8 cellular contexts compared by ENCODE assay signal in the genomic region with DNA sequence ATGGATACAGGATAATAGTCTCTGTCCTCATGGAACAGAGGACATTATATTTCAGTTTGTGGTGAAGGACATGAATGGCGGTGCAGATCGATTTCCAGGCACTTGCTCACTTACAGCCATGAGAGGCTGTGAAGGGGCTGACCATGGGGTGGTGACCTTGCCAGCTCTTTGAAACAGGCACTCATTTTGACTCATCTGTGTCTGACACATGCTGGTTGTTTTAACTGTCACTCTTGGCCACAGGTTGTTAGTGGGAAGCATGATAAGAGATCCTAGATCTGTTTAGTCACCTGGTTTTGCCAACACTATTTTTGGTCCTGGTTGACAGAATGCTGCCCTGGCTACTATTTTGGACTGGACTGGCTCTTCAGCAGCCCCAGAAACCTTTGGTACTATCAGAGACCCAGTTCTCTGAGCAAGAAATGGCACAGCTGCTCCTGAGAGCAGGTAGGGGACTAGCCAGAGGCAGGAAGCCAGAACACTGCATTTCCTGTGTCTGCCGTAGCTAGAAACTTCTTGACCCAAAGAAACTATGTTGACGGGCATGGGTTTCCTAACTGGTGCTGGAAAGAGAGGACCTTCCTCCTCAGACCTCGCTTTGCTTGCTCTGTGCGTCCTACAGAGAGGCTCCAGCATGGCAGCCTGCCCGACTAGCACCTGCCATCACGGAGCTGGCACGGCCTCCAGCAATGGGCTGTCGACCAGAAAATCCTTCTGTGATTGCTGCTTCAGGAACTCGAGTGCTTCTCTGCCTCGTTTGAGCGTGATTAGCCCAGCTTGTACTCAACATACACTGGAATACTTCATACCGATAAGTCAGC. TPM values are rescaled to one million over a fixed set of nuclear protein-coding genes. Genes with fewer than 3 reads are reported as not detected.
DNase-seq lines count a peak whose midpoint lies in the region; ATAC-seq lines count a peak whose summit lies in the region.

No MANE protein-coding gene starts in this region.

- peak overlapping the region; percentile 41 for H3K4me3 Mint-ChIP-seq in activated T-cell treated with anti-CD3 and anti-CD28 coated beads, Interleukin-2, amount 50 U/mL, for 24 hours
- H3K4me3 Mint-ChIP-seq in T-helper 1 cell treated with Interleukin-12 subunit alpha and Interleukin-12 subunit beta and Interleukin-4 antibody, amounts not matched to agents 30 μg/mL and 1 μg/mL, for 36 hours: peak overlapping the region; percentile 19

- H3K27me3 ChIP-seq in thymus (ENCODE audit: control insufficient read depth, insufficient read depth): no peaks in the 10 kb centered on the region

- H3K27me3 Mint-ChIP-seq in activated T-cell treated with anti-CD3 and anti-CD28 coated beads, Interleukin-2, amount 50 U/mL, for 24 hours: no peaks in the 10 kb centered on the region
- H3K27me3 Mint-ChIP-seq in T-helper 1 cell treated with Interleukin-12 subunit alpha and Interleukin-12 subunit beta and Interleukin-4 antibody, amounts not matched to agents 30 μg/mL and 1 μg/mL, for 36 hours (ENCODE audit: low read depth): no peaks in the 10 kb centered on the region

- H3K36me3 ChIP-seq in thymus (ENCODE audit: control insufficient read depth, insufficient read depth): peaks cover 21% of the 10 kb centered on the region

- peaks cover 76% of the 10 kb centered on the region for H3K4me1 ChIP-seq in thymus (ENCODE audit: control insufficient read depth, insufficient read depth, low read length)

- no peak overlapping the region for H3K4me3 ChIP-seq in thymus (ENCODE audit: low read length)

- no peak for ATAC-seq in HG03175 (IDR thresholded peaks at IDR 0.05; ENCODE audit: unreplicated experiment)
- no peak for ATAC-seq in GM21576 (IDR thresholded peaks at IDR 0.05; ENCODE audit: unreplicated experiment)

- peak overlapping the region; percentile 86 for H3K27ac ChIP-seq in thymus (ENCODE audit: low read depth)

- 75% methylated on average over 14 of the region's 14 CpGs for WGBS in thymus

- DNase-seq in activated T-cell treated with anti-CD3 and anti-CD28 coated beads, Interleukin-2, amount 50 U/mL, for 24 hours: peak; percentile 41
- no peak for DNase-seq in activated T-cell treated with anti-CD3 and anti-CD28 coated beads for 4 hours
- DNase-seq in cardiac septum (ENCODE audit: low spot score): peak; percentile 84
- no peak for DNase-seq in retina

- peak overlapping the region; percentile 74 for H3K27ac Mint-ChIP-seq in activated T-cell treated with anti-CD3 and anti-CD28 coated beads, Interleukin-2, amount 50 U/mL, for 24 hours
- peak overlapping the region; percentile 87 for H3K27ac Mint-ChIP-seq in T-helper 1 cell treated with Interleukin-12 subunit alpha and Interleukin-12 subunit beta and Interleukin-4 antibody, amounts not matched to agents 30 μg/mL and 1 μg/mL, for 36 hours

- H3K9me3 Mint-ChIP-seq in activated T-cell treated with anti-CD3 and anti-CD28 coated beads, Interleukin-2, amount 50 U/mL, for 24 hours: no peaks in the 10 kb centered on the region
- H3K9me3 Mint-ChIP-seq in T-helper 1 cell treated with Interleukin-12 subunit alpha and Interleukin-12 subunit beta and Interleukin-4 antibody, amounts not matched to agents 30 μg/mL and 1 μg/mL, for 36 hours: peaks cover 4% of the 10 kb centered on the region

- H3K4me1 Mint-ChIP-seq in activated T-cell treated with anti-CD3 and anti-CD28 coated beads, Interleukin-2, amount 50 U/mL, for 24 hours (ENCODE audit: low read depth): peaks cover 86% of the 10 kb centered on the region
- H3K4me1 Mint-ChIP-seq in T-helper 1 cell treated with Interleukin-12 subunit alpha and Interleukin-12 subunit beta and Interleukin-4 antibody, amounts not matched to agents 30 μg/mL and 1 μg/mL, for 36 hours (ENCODE audit: low read depth): peaks cover 56% of the 10 kb centered on the region

- intact Hi-C loops in cardiac septum (cut with DNase I): loop anchor here (10.0 kb wide), 1 partner anchor 207 kb away; no protein-coding TSS in a partner anchor

- H3K9me3 ChIP-seq in thymus (ENCODE audit: control insufficient read depth): no peaks in the 10 kb centered on the region

- H3K36me3 Mint-ChIP-seq in activated T-cell treated with anti-CD3 and anti-CD28 coated beads, Interleukin-2, amount 50 U/mL, for 24 hours (ENCODE audit: low read depth): peaks cover 32% of the 10 kb centered on the region
- peaks cover 27% of the 10 kb centered on the region for H3K36me3 Mint-ChIP-seq in T-helper 1 cell treated with Interleukin-12 subunit alpha and Interleukin-12 subunit beta and Interleukin-4 antibody, amounts not matched to agents 30 μg/mL and 1 μg/mL, for 36 hours (ENCODE audit: low read depth)

RNA-seq across cellular contexts. Expression of a gene that starts 6.3 kb away (rescaled TPM):
- 38.8 TPM for total RNA-seq in cardiac septum
- polyA plus RNA-seq in thymus: 41.5 TPM

Comparison
In these comparisons a context has a peak if more than half of its experiments do, and no peak if none do; other contexts are left out.
1. DNase-seq: peak in activated T-cell treated with anti-CD3 and anti-CD28 coated beads, Interleukin-2, amount 50 U/mL, for 24 hours (single experiment) and cardiac septum (single experiment); none in activated T-cell treated with anti-CD3 and anti-CD28 coated beads for 4 hours (single experiment) and retina (single experiment).